7 cellular contexts compared by ENCODE assay signal in genomic region chr5:65546141-65546540, GRCh38.
"Had no signal": no experiment of that assay in that cellular context is flagged by ENCODE, and none has a peak within 500 bp of the region (broad histone marks: within the 10 kb centered on the region; RNA-seq: fewer than 3 reads in every experiment).

No MANE protein-coding gene starts in this region.

- FAIRE-seq: HTR-8/SVneo had no signal

- H3K4me2 ChIP-seq: KMS-11 had no signal

- H3K9me3 Mint-ChIP-seq: IgD-negative memory B cell had no signal

- H3K27ac ChIP-seq: HL-60, KMS-11 had no signal

- H3K4me1 Mint-ChIP-seq: IgD-negative memory B cell had no signal

- H3K27me3 Mint-ChIP-seq: IgD-negative memory B cell had no signal

- H3K27ac Mint-ChIP-seq: IgD-negative memory B cell had no signal

- DNase-seq: IMR-90, KBM-7, KG1 had no signal

- H3K9ac ChIP-seq: KMS-11 had no signal

- H3K4me3 Mint-ChIP-seq: IgD-negative memory B cell had no signal
